7 cellular contexts compared by ENCODE assay signal in the genomic region with DNA sequence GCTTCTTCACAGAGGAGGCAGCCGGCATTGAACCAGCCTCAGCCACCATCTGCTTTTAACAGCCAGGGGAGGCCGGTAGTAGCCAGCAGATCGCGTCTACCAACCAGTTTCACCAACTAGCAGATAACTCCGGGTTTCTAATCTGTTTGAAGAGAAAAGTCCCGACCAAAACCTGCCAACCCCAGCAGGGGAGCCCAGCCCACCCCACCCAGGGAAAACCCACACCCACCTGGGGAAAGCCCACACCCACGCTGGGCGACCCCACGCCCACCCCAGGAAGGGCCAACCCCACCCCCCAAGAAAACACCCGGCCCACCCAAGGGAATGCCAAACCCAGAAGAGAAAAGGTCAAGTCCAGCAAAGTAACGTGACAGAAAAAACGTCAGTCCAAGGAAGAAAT. TPM values are rescaled to one million over a fixed set of nuclear protein-coding genes. Genes with fewer than 3 reads are reported as not detected.
"Had no signal": no experiment of that assay in that cellular context is flagged by ENCODE, and none has a peak within 500 bp of the region (broad histone marks: within the 10 kb centered on the region; RNA-seq: fewer than 3 reads in every experiment).

A gene (minus strand): TSS at position 101 of the 400 bp plus-strand sequence. CDS start 52 bp downstream, at position 49.

RNA-seq across cellular contexts. Expression of the gene that starts here (rescaled TPM):
- total RNA-seq: PC-3, PC-9, Right ventricle myocardium inferior, Right ventricle myocardium superior, RPMI7951, SJCRH30, SJSA1 had no signal
